In genomic region chr19:13629687-13630357, GRCh38 we compare ENCODE assay signal across 12 cellular contexts.
DNase-seq lines count a peak whose midpoint lies in the region; ATAC-seq and TF ChIP-seq lines count a peak whose summit lies in the region.
"Had no signal": no experiment of that assay in that cellular context is flagged by ENCODE, and none has a peak within 500 bp of the region (broad histone marks: within the 10 kb centered on the region; RNA-seq: fewer than 3 reads in every experiment).

No MANE protein-coding gene starts in this region.

- no peaks in the 10 kb centered on the region for H3K4me1 ChIP-seq in sigmoid colon
- H3K4me1 ChIP-seq: testis had no signal

- TF ChIP-seq CTCF in fibroblast of villous mesenchyme (IDR thresholded peaks at IDR 0.05; ENCODE audit: insufficient read depth, low read depth, low read length) (no peak), sigmoid colon (IDR thresholded peaks at IDR 0.05) (no peak)

- no peak for ATAC-seq in HG02678 (IDR thresholded peaks at IDR 0.05; ENCODE audit: unreplicated experiment)

- TF ChIP-seq POLR2A in sigmoid colon (IDR thresholded peaks at IDR 0.05): no peak

- intact Hi-C loops in sigmoid colon (cut with DNase I): no loop called here

- no peak overlapping the region for H3K27ac ChIP-seq in sigmoid colon
- H3K27ac ChIP-seq: testis had no signal

- no peaks in the 10 kb centered on the region for H3K36me3 ChIP-seq in sigmoid colon

- DNase-seq in AG08395 (ENCODE audit: low spot score) (peak; percentile 13), EL (peak; percentile 84), RPMI7951 (ENCODE audit: low read depth) (peak; percentile 88), fibroblast of villous mesenchyme (ENCODE audit: low read depth) (peak; percentile 32), HuH-7.5 (ENCODE audit: low spot score) (no peak), sigmoid colon (no peak)
- DNase-seq: activated naive CD8-positive, alpha-beta T cell treated with anti-CD3 and anti-CD28 coated beads, Interleukin-2, amount 10 ng/mL, durations not matched to agents 7 days and 5 days; DMS 273 treated with DMSO at 0.1 percent for 48 hours; NCI-H2081 treated with DMSO at 0.1 percent for 48 hours; T-helper 1 cell; testis had no signal

- no peaks in the 10 kb centered on the region for H3K9me3 ChIP-seq in sigmoid colon
- H3K9me3 ChIP-seq: testis had no signal

- peaks cover 5 to 46% (median 15%) of the 10 kb centered on the region in 3 donors for H3K27me3 ChIP-seq in sigmoid colon
- H3K27me3 ChIP-seq: testis had no signal

- WGBS in sigmoid colon, 2 donors: 86 to 91% methylated on average over 6 of the region's 6 CpGs

- no peak for TF ChIP-seq EP300 in sigmoid colon (IDR thresholded peaks at IDR 0.05)

- H3K4me3 ChIP-seq in fibroblast of villous mesenchyme (ENCODE audit: low read depth, low read length) (no peak overlapping the region), sigmoid colon (no peak overlapping the region)
- H3K4me3 ChIP-seq: testis had no signal

Comparison
In these comparisons a context has a peak if more than half of its experiments do, and no peak if none do; other contexts are left out.
1. DNase-seq: peak in AG08395 (single experiment), EL (single experiment), RPMI7951 (single experiment) and fibroblast of villous mesenchyme (single experiment); none in HuH-7.5 (single experiment) and sigmoid colon (single experiment).